28 cellular contexts compared by ENCODE assay signal in the genomic region with DNA sequence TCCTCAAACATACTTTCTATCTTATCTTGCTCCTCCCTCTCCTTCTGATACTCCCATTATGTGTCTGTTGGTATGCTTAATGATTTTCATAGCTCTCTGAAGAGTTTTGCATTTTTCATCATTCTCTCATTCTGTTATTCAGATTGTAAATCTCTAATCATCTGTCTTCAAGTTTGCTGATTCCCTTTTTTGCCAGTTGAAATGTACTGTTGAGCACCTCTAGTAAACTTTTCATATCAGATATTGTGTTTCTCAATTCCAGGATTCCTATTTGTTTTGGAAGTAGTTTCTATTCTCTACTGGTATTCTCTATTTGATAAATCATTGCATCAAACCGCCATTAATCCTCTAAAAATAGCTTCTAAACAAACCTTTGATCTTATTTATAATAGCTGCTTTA.
"Had no signal": no experiment of that assay in that cellular context is flagged by ENCODE, and none has a peak within 500 bp of the region (broad histone marks: within the 10 kb centered on the region; RNA-seq: fewer than 3 reads in every experiment).

No MANE protein-coding gene starts in this region.

- DNase-seq: colonic mucosa; cortex of kidney; dermis blood vessel endothelial cell; dorsolateral prefrontal cortex; effector CD4-positive, alpha-beta T cell; effector CD8-positive, alpha-beta T cell; effector memory CD4-positive, alpha-beta T cell; effector memory CD8-positive, alpha-beta T cell; endodermal cell; erythroblast; esophagus squamous epithelium; foreskin fibroblast; foreskin keratinocyte; foreskin melanocyte; gastrocnemius medialis; glutamatergic neuron; head of caudate nucleus; heart left ventricle; heart right ventricle had no signal

- H3K4me3 ChIP-seq: colonic mucosa, coronary artery, dorsolateral prefrontal cortex, esophagus muscularis mucosa, esophagus squamous epithelium, gastrocnemius medialis, gastroesophageal sphincter, heart left ventricle, heart right ventricle had no signal

- ATAC-seq: effector memory CD8-positive, alpha-beta T cell; esophagus mucosa; foreskin keratinocyte; gastrocnemius medialis; gastroesophageal sphincter; heart left ventricle; heart right ventricle had no signal

- H3K27me3 ChIP-seq: colonic mucosa, esophagus muscularis mucosa, esophagus squamous epithelium, foreskin keratinocyte, gastrocnemius medialis, gastroesophageal sphincter, heart left ventricle, heart right ventricle had no signal

- FAIRE-seq: colon, endometrium, endothelial cell of umbilical vein, frontal cortex had no signal

- H3K4me1 ChIP-seq: colonic mucosa, esophagus muscularis mucosa, esophagus squamous epithelium, foreskin keratinocyte, gastrocnemius medialis, gastroesophageal sphincter, heart left ventricle, heart right ventricle had no signal

- H3K9me3 ChIP-seq: colonic mucosa had no signal

- H3K27ac ChIP-seq: colonic mucosa, coronary artery, dorsolateral prefrontal cortex, epithelial cell of prostate, esophagus muscularis mucosa, esophagus squamous epithelium, foreskin keratinocyte, gastrocnemius medialis, gastroesophageal sphincter, heart left ventricle, heart right ventricle had no signal

- H3K36me3 ChIP-seq: colonic mucosa, esophagus muscularis mucosa, esophagus squamous epithelium, gastrocnemius medialis, gastroesophageal sphincter, heart left ventricle, heart right ventricle had no signal
